In genomic region chr4:1597021-1597931, GRCh38 we compare ENCODE assay signal across 19 cellular contexts.
"Had no signal": no experiment of that assay in that cellular context is flagged by ENCODE, and none has a peak within 500 bp of the region (broad histone marks: within the 10 kb centered on the region; RNA-seq: fewer than 3 reads in every experiment).

No MANE protein-coding gene starts in this region.

- H3K4me3 ChIP-seq: skin epidermis, testis had no signal

- H3K36me3 Mint-ChIP-seq: natural killer cell, type B pancreatic cell had no signal

- H3K4me3 Mint-ChIP-seq: activated T-helper 17 cell treated with anti-CD3 and anti-CD28 coated beads, Interleukin-2, amount 50 U/mL, for 72 hours; central memory CD8-positive, alpha-beta T cell; natural killer cell; type B pancreatic cell had no signal

- H3K27me3 ChIP-seq: testis had no signal

- H3K27ac Mint-ChIP-seq: activated T-helper 17 cell treated with anti-CD3 and anti-CD28 coated beads, Interleukin-2, amount 50 U/mL, for 72 hours; natural killer cell; type B pancreatic cell had no signal

- DNase-seq: activated CD4-positive, alpha-beta T cell treated with anti-CD3 and anti-CD28 coated beads, Interleukin-2, amount 50 U/mL, for 4 hours; activated naive CD4-positive, alpha-beta T cell treated with Interleukin-2 at 50 U/mL for 16 hours; activated T-cell treated with anti-CD3 and anti-CD28 coated beads, Interleukin-2, amount 50 U/mL, for 1 hour; anterior cingulate cortex; brain microvascular endothelial cell; cortex of kidney; head of caudate nucleus; kidney glomerular epithelial cell; natural killer cell; retina; stimulated activated CD4-positive, alpha-beta T cell treated with anti-CD3 and anti-CD28 coated beads, Interleukin-15, amount 100 ng/mL, for 24 hours; stimulated activated CD4-positive, alpha-beta T cell treated with anti-CD3 and anti-CD28 coated beads, Interleukin-2, amount 100 ng/mL, for 48 hours; SW 1271; testis; WERI-Rb-1 had no signal

- H3K9me3 Mint-ChIP-seq: activated T-helper 17 cell treated with anti-CD3 and anti-CD28 coated beads, Interleukin-2, amount 50 U/mL, for 72 hours; central memory CD8-positive, alpha-beta T cell; natural killer cell; type B pancreatic cell had no signal

- H3K27me3 Mint-ChIP-seq: activated T-helper 17 cell treated with anti-CD3 and anti-CD28 coated beads, Interleukin-2, amount 50 U/mL, for 72 hours had no signal

- H3K36me3 ChIP-seq: brain microvascular endothelial cell, WERI-Rb-1 had no signal

- H3K4me1 Mint-ChIP-seq: activated T-helper 17 cell treated with anti-CD3 and anti-CD28 coated beads, Interleukin-2, amount 50 U/mL, for 72 hours; natural killer cell had no signal

- ATAC-seq: activated T-helper 17 cell treated with anti-CD3 and anti-CD28 coated beads, Interleukin-2, amount 50 U/mL, for 72 hours; natural killer cell had no signal
